In genomic region chr3:167854846-167855245, GRCh38 we compare ENCODE assay signal across 25 cellular contexts.
"Had no signal": no experiment of that assay in that cellular context is flagged by ENCODE, and none has a peak within 500 bp of the region (broad histone marks: within the 10 kb centered on the region; RNA-seq: fewer than 3 reads in every experiment).

No MANE protein-coding gene starts in this region.

- H3K4me1 ChIP-seq: colonic mucosa, foreskin keratinocyte, psoas muscle, suprapubic skin, thyroid gland had no signal

- H3K4me1 Mint-ChIP-seq: nephron progenitor cell had no signal

- H3K27me3 Mint-ChIP-seq: stimulated activated memory B cell treated with anti-CD40 and anti-IgM and Interleukin-4, amounts not matched to agents 10 μg/mL and 1 μg/mL and 100 μg/mL, for 72 hours had no signal

- H3K79me2 ChIP-seq: hepatocyte had no signal

- ATAC-seq: gastroesophageal sphincter; heart left ventricle; left cardiac atrium; left lung; naive thymus-derived CD8-positive, alpha-beta T cell; psoas muscle; right cardiac atrium; stimulated activated memory B cell treated with anti-CD40 and anti-IgM and Interleukin-4, amounts not matched to agents 10 μg/mL and 1 μg/mL and 100 μg/mL, for 72 hours; stimulated activated naive CD8-positive, alpha-beta T cell treated with anti-CD3 and anti-CD28 coated beads, Interleukin-15, Interleukin-2, amounts not matched to agents 100 U/mL and 50 U/mL, for 24 hours had no signal

- H3K4me2 ChIP-seq: hepatocyte had no signal

- H3K27ac ChIP-seq: colonic mucosa, esophagus muscularis mucosa, foreskin keratinocyte, gastroesophageal sphincter, heart left ventricle, hepatocyte, left lung, psoas muscle, skin epidermis, spleen, suprapubic skin, thyroid gland had no signal

- H3K4me3 ChIP-seq: colonic mucosa, esophagus muscularis mucosa, gastroesophageal sphincter, heart left ventricle, hepatocyte, left lung, psoas muscle, skin epidermis, spleen, suprapubic skin, thyroid gland had no signal

- H3K27me3 ChIP-seq: colonic mucosa, esophagus muscularis mucosa, foreskin keratinocyte, gastroesophageal sphincter, heart left ventricle, hepatocyte, left lung, spleen, suprapubic skin, thyroid gland had no signal

- H3K27ac Mint-ChIP-seq: dendritic cell treated with granulocyte-macrophage colony-stimulating factor and Interleukin-4, amounts not matched to agents 40 ng/mL and 50 ng/mL, for 4 days; nephron progenitor cell; stimulated activated memory B cell treated with anti-CD40 and anti-IgM and Interleukin-4, amounts not matched to agents 10 μg/mL and 1 μg/mL and 100 μg/mL, for 72 hours had no signal

- H3K9me3 Mint-ChIP-seq: dendritic cell treated with granulocyte-macrophage colony-stimulating factor and Interleukin-4, amounts not matched to agents 40 ng/mL and 50 ng/mL, for 4 days; naive thymus-derived CD8-positive, alpha-beta T cell; nephron progenitor cell; stimulated activated memory B cell treated with anti-CD40 and anti-IgM and Interleukin-4, amounts not matched to agents 10 μg/mL and 1 μg/mL and 100 μg/mL, for 72 hours had no signal

- H3K36me3 ChIP-seq: colonic mucosa, esophagus muscularis mucosa, gastroesophageal sphincter, heart left ventricle, left lung, spleen, suprapubic skin, thyroid gland had no signal

- H3K9me3 ChIP-seq: colonic mucosa, esophagus muscularis mucosa, gastroesophageal sphincter, heart left ventricle, left lung, psoas muscle, spleen, suprapubic skin, thyroid gland had no signal

- H3K4me3 Mint-ChIP-seq: dendritic cell treated with granulocyte-macrophage colony-stimulating factor and Interleukin-4, amounts not matched to agents 40 ng/mL and 50 ng/mL, for 4 days; naive thymus-derived CD8-positive, alpha-beta T cell; nephron progenitor cell; stimulated activated memory B cell treated with anti-CD40 and anti-IgM and Interleukin-4, amounts not matched to agents 10 μg/mL and 1 μg/mL and 100 μg/mL, for 72 hours had no signal

- DNase-seq: colonic mucosa; effector memory CD4-positive, alpha-beta T cell; heart left ventricle; left cardiac atrium; left lung; mesendoderm; midbrain; naive thymus-derived CD8-positive, alpha-beta T cell; nephron progenitor cell; nucleus accumbens; psoas muscle; right cardiac atrium; spleen; stimulated activated CD4-positive, alpha-beta T cell treated with anti-CD3 and anti-CD28 coated beads, Interleukin-4, amount 100 ng/mL, for 4 hours; stimulated activated naive CD8-positive, alpha-beta T cell treated with anti-CD3 and anti-CD28 coated beads, Interleukin-15, Interleukin-2, amounts not matched to agents 100 U/mL and 50 U/mL, for 24 hours; thyroid gland; trophoblast cell had no signal

- H2AFZ ChIP-seq: hepatocyte had no signal

- H3K36me3 Mint-ChIP-seq: naive thymus-derived CD8-positive, alpha-beta T cell; stimulated activated memory B cell treated with anti-CD40 and anti-IgM and Interleukin-4, amounts not matched to agents 10 μg/mL and 1 μg/mL and 100 μg/mL, for 72 hours had no signal
